In genomic region chrX:134418317-134419113, GRCh38 we compare ENCODE assay signal across 18 cellular contexts.
"Had no signal": no experiment of that assay in that cellular context is flagged by ENCODE, and none has a peak within 500 bp of the region (broad histone marks: within the 10 kb centered on the region; RNA-seq: fewer than 3 reads in every experiment).

No MANE protein-coding gene starts in this region.

- DNase-seq: activated CD8-positive, alpha-beta memory T cell treated with anti-CD3 and anti-CD28 coated beads, Interleukin-2, amount 10 ng/mL, durations not matched to agents 7 days and 5 days; activated effector memory CD4-positive, alpha-beta T cell treated with anti-CD3 and anti-CD28 coated beads, Interleukin-2, amount 50 U/mL, for 16 hours; activated T-cell treated with anti-CD3 and anti-CD28 coated beads, Interleukin-2, amount 50 U/mL, for 4 hours; gastrocnemius medialis; heart right ventricle; islet precursor cell; left ventricle myocardium superior; naive B cell; spleen; stimulated activated CD4-positive, alpha-beta T cell treated with anti-CD3 and anti-CD28 coated beads, Interleukin-1b, Interleukin-23, amount 100 ng/mL, for 48 hours; stimulated activated naive CD8-positive, alpha-beta T cell treated with anti-CD3 and anti-CD28 coated beads, Interleukin-15, Interleukin-2, amounts not matched to agents 100 U/mL and 50 U/mL, for 24 hours; SW 1271; upper lobe of right lung had no signal

- ATAC-seq: activated CD4-positive, CD25-positive, alpha-beta regulatory T cell treated with anti-CD3 and anti-CD28 coated beads, Interleukin-2, amount 50 U/mL, for 24 hours; activated CD8-positive, alpha-beta memory T cell treated with anti-CD3 and anti-CD28 coated beads, Interleukin-2, amount 10 ng/mL, durations not matched to agents 7 days and 5 days; activated naive CD4-positive, alpha-beta T cell treated with anti-CD3 and anti-CD28 coated beads, Interleukin-2, amount 50 U/mL, for 72 hours; activated T-cell treated with anti-CD3 and anti-CD28 coated beads, Interleukin-2, amount 50 U/mL, for 4 hours; gastrocnemius medialis; heart right ventricle; left ventricle myocardium superior; stimulated activated naive CD8-positive, alpha-beta T cell treated with anti-CD3 and anti-CD28 coated beads, Interleukin-15, Interleukin-2, amounts not matched to agents 100 U/mL and 50 U/mL, for 24 hours; upper lobe of right lung had no signal

- H3K27me3 ChIP-seq: gastrocnemius medialis, right atrium auricular region, spleen, suprapubic skin, upper lobe of right lung had no signal

- H3K27ac ChIP-seq: breast epithelium, gastrocnemius medialis, heart right ventricle, right atrium auricular region, spleen, suprapubic skin, upper lobe of right lung had no signal

- H3K4me1 ChIP-seq: breast epithelium, gastrocnemius medialis, heart right ventricle, right atrium auricular region, spleen, suprapubic skin, upper lobe of right lung had no signal

- H3K4me3 ChIP-seq: breast epithelium, gastrocnemius medialis, heart right ventricle, right atrium auricular region, spleen, suprapubic skin, upper lobe of right lung had no signal

- H3K9me3 ChIP-seq: breast epithelium, gastrocnemius medialis, heart right ventricle, right atrium auricular region, spleen, suprapubic skin, upper lobe of right lung had no signal
